ENCODE assay signal across 1 cellular context in genomic region chr1:15951341-15952153, GRCh38.
TF ChIP-seq lines count a peak whose summit lies in the region.

No MANE protein-coding gene starts in this region.

TF ChIP-seq in GM23338, 12 proteins besides CTCF, POLR2A, EP300 and RAD21 (continued from another document):
- TF ChIP-seq ZNF331 (CRISPR knock-in tag; IDR thresholded peaks at IDR 0.05; ENCODE audit: low read depth): no peak
- TF ChIP-seq POLR2AphosphoS5 (IDR thresholded peaks at IDR 0.05; ENCODE audit: low read depth): no peak
